In genomic region chr17:17205368-17206148, GRCh38 we compare ENCODE assay signal across 9 cellular contexts. TPM values are rescaled to one million over a fixed set of nuclear protein-coding genes. Genes with fewer than 3 reads are reported as not detected.
A peak's percentile ranks its signal among the peaks of the same experiment; 100 is the strongest.
DNase-seq lines count a peak whose midpoint lies in the region; ATAC-seq and TF ChIP-seq lines count a peak whose summit lies in the region.
"Had no signal": no experiment of that assay in that cellular context is flagged by ENCODE, and none has a peak within 500 bp of the region (broad histone marks: within the 10 kb centered on the region; RNA-seq: fewer than 3 reads in every experiment).

No MANE protein-coding gene starts in this region.

- peaks cover 4% of the 10 kb centered on the region for H3K9me3 Mint-ChIP-seq in glutamatergic neuron (ENCODE audit: unreplicated experiment)
- H3K9me3 Mint-ChIP-seq: nephron had no signal

- peaks cover 2% of the 10 kb centered on the region for H3K27me3 Mint-ChIP-seq in glutamatergic neuron (ENCODE audit: unreplicated experiment)

- peak overlapping the region; percentile 17 for H3K27ac ChIP-seq in foreskin keratinocyte

- no peaks in the 10 kb centered on the region for H3K4me1 ChIP-seq in foreskin keratinocyte

- H3K27ac Mint-ChIP-seq in glutamatergic neuron (ENCODE audit: unreplicated experiment): no peak overlapping the region

- peak overlapping the region; percentile 53 for H3K4me3 ChIP-seq in skeletal muscle cell (ENCODE audit: low read depth, low read length)

- H3K36me3 Mint-ChIP-seq in glutamatergic neuron (ENCODE audit: unreplicated experiment): no peaks in the 10 kb centered on the region

- H3K27me3 ChIP-seq in foreskin keratinocyte: no peaks in the 10 kb centered on the region

- ATAC-seq in GM18517 (IDR thresholded peaks at IDR 0.05; ENCODE audit: unreplicated experiment) (peak; percentile 37), HG02938 (IDR thresholded peaks at IDR 0.05; ENCODE audit: unreplicated experiment) (peak; percentile 44), foreskin keratinocyte (peak; percentile 73)

- H3K4me1 Mint-ChIP-seq in glutamatergic neuron (ENCODE audit: low read depth, unreplicated experiment): peaks cover 5% of the 10 kb centered on the region

- TF ChIP-seq CTCF in foreskin keratinocyte (conservative IDR thresholded peaks at IDR 0.05): no peak
- no peak for TF ChIP-seq CTCF in glutamatergic neuron (IDR thresholded peaks at IDR 0.05; ENCODE audit: partially characterized antibody, unreplicated experiment)

- DNase-seq in OCI-M1 (lab: John Stamatoyannopoulos, UW): peak; percentile 43
- DNase-seq in activated T-helper 1 cell treated with anti-CD3 and anti-CD28 coated beads, Interleukin-2, amount 50 U/mL, for 16 hours (ENCODE audit: low read depth in 1 of 2, low spot score in 1 of 2): peak; percentile 35 to 49
- peak in 1 of 2 donors; percentile 50 for DNase-seq in foreskin keratinocyte
- DNase-seq in skeletal muscle cell (ENCODE audit: low read depth): no peak
- no peak for DNase-seq in glutamatergic neuron
- DNase-seq in GF-D8 (lab: John Stamatoyannopoulos, UW): no peak

- no peak overlapping the region for H3K4me3 Mint-ChIP-seq in glutamatergic neuron (ENCODE audit: unreplicated experiment)
- H3K4me3 Mint-ChIP-seq: nephron had no signal

RNA-seq across cellular contexts. Expression of gene PLD6, which starts 0.6 kb away (rescaled TPM):
- total RNA-seq in foreskin keratinocyte: 1.6 and 2.2 TPM in 2 replicates
- 1.2 and 1.7 TPM in 2 replicates for polyA plus RNA-seq in foreskin keratinocyte
- 1.1 TPM for total RNA-seq in glutamatergic neuron (ENCODE audit: unreplicated experiment)

RNA-seq across cellular contexts. Expression of gene FLCN, which starts 31.4 kb away (rescaled TPM):
- total RNA-seq in foreskin keratinocyte (16.6 and 17.3 TPM in 2 replicates), glutamatergic neuron (ENCODE audit: unreplicated experiment) (131 TPM)
- polyA plus RNA-seq in foreskin keratinocyte: 6.0 and 6.8 TPM in 2 replicates

Comparison
In these comparisons a context has a peak if more than half of its experiments do, and no peak if none do; other contexts are left out.
1. DNase-seq: peak in OCI-M1 (single experiment) and activated T-helper 1 cell treated with anti-CD3 and anti-CD28 coated beads, Interleukin-2, amount 50 U/mL, for 16 hours (2 of 2); none in skeletal muscle cell (single experiment), glutamatergic neuron (single experiment) and GF-D8 (single experiment).
2. Peak in every context shown above with its lines, with median percentiles within 50 percentile points of each other: ATAC-seq.